ENCODE assay signal across 12 cellular contexts in genomic region chr5:159877894-159878448, GRCh38. TPM values are rescaled to one million over a fixed set of nuclear protein-coding genes. Genes with fewer than 3 reads are reported as not detected.
DNase-seq lines count a peak whose midpoint lies in the region; ATAC-seq and TF ChIP-seq lines count a peak whose summit lies in the region.
"Had no signal": no experiment of that assay in that cellular context is flagged by ENCODE, and none has a peak within 500 bp of the region (broad histone marks: within the 10 kb centered on the region; RNA-seq: fewer than 3 reads in every experiment).

No MANE protein-coding gene starts in this region.

- H3K4me1 ChIP-seq in colonic mucosa (no peaks in the 10 kb centered on the region), right lobe of liver (peaks cover 0 to 20% (median 7%) of the 10 kb centered on the region in 4 donors), stomach smooth muscle (ENCODE audit: control insufficient read depth, insufficient read depth, low read length) (peaks cover 5% of the 10 kb centered on the region)

- H3K4me3 ChIP-seq in LNCaP clone FGC (ENCODE audit: low read depth, low read length), result no peak overlapping the region
- H3K4me3 ChIP-seq in colonic mucosa, result no peak overlapping the region
- H3K4me3 ChIP-seq in right lobe of liver, result no peak overlapping the region
- no peak overlapping the region for H3K4me3 ChIP-seq in stomach smooth muscle (ENCODE audit: low read length in 2 of 2)
- H3K4me3 ChIP-seq: GM12878 had no signal

- intact Hi-C loops in colonic mucosa (cut with DNase I) (no loop called here), right lobe of liver (cut with DNase I) (no loop called here)

- no peak for TF ChIP-seq POLR2A in right lobe of liver (IDR thresholded peaks at IDR 0.05)

- H3K36me3 ChIP-seq in colonic mucosa, result no peaks in the 10 kb centered on the region
- H3K36me3 ChIP-seq in right lobe of liver, result no peaks in the 10 kb centered on the region
- no peaks in the 10 kb centered on the region for H3K36me3 ChIP-seq in stomach smooth muscle (ENCODE audit: control insufficient read depth in 2 of 2, insufficient read depth in 2 of 2, low read length in 2 of 2)

- H3K9me3 ChIP-seq in colonic mucosa (no peaks in the 10 kb centered on the region), right lobe of liver (no peaks in the 10 kb centered on the region), stomach smooth muscle (ENCODE audit: control insufficient read depth in 2 of 2, low read length in 2 of 2) (peaks cover 0 to 4% of the 10 kb centered on the region in 2 donors)

- 23% methylated on average over 5 of the region's 7 CpGs for WGBS in right lobe of liver (ENCODE audit: insufficient coverage, low coverage, low lambda C conversion rate, missing lambda C conversion rate)

- no peaks in the 10 kb centered on the region for H3K27me3 ChIP-seq in colonic mucosa
- H3K27me3 ChIP-seq in right lobe of liver, result no peaks in the 10 kb centered on the region
- H3K27me3 ChIP-seq in stomach smooth muscle (ENCODE audit: control insufficient read depth in 1 of 2, insufficient read depth in 2 of 2, low read length in 2 of 2), result no peaks in the 10 kb centered on the region

- DNase-seq in LNCaP clone FGC (ENCODE audit: low read depth), result peak; percentile 67
- peak; percentile 37 for DNase-seq in colonic mucosa
- DNase-seq in right lobe of liver, result peak; percentile 65 to 90 (median 85)
- DNase-seq in COR-L47 (lab: John Stamatoyannopoulos, UW), result no peak
- DNase-seq in HK-2 (ENCODE audit: unreplicated experiment), result no peak
- DNase-seq in cerebellar nuclear complex (lab: John Stamatoyannopoulos, UW), result no peak
- DNase-seq: activated CD4-positive, alpha-beta T cell treated with anti-CD3 and anti-CD28 coated beads, Interleukin-2, amount 50 U/mL, for 48 hours; activated naive CD4-positive, alpha-beta T cell treated with Interleukin-2 at 50 U/mL for 16 hours; NCI-H1048 had no signal

- no peak overlapping the region for H3K27ac ChIP-seq in colonic mucosa
- H3K27ac ChIP-seq in right lobe of liver, result peak overlapping the region; percentile 50 to 80 (median 77)
- peak overlapping the region; percentile 46 for H3K27ac ChIP-seq in stomach smooth muscle (ENCODE audit: low read length)

- peak; percentile 93 to 98 (median 96) for ATAC-seq in right lobe of liver
- no peak for ATAC-seq in GM21367 (IDR thresholded peaks at IDR 0.05; ENCODE audit: unreplicated experiment)
- ATAC-seq: GM12878 had no signal

- H3K9ac ChIP-seq in colonic mucosa (ENCODE audit: low read depth in 2 of 2, low read length in 2 of 2) (no peak overlapping the region), stomach smooth muscle (ENCODE audit: low read length in 2 of 2) (no peak overlapping the region)

- TF ChIP-seq CTCF in LNCaP clone FGC (IDR thresholded peaks at IDR 0.05; ENCODE audit: control insufficient read depth, extremely low read depth, insufficient read depth), result no peak
- no peak for TF ChIP-seq CTCF in colonic mucosa (IDR thresholded peaks at IDR 0.05)
- TF ChIP-seq CTCF in right lobe of liver (IDR thresholded peaks at IDR 0.05), result no peak

RNA-seq across cellular contexts. Expression of gene ADRA1B, which starts 38.3 kb away (rescaled TPM):
- under 1 TPM; 0.32 to 0.69 TPM for total RNA-seq in colonic mucosa
- total RNA-seq in right lobe of liver, result 10 to 100 TPM in 3 of 6 experiments, 1 to 10 TPM in 3; 7.8 to 17.1 (median 10.2) TPM
- total RNA-seq: GM12878 had no signal

Comparison
In these comparisons a context has a peak if more than half of its experiments do, and no peak if none do; other contexts are left out.
1. DNase-seq: peak in LNCaP clone FGC (single experiment), colonic mucosa (single experiment) and right lobe of liver (3 of 3); none in COR-L47 (single experiment), HK-2 (single experiment) and cerebellar nuclear complex (0 of 2).
2. RNA of gene ADRA1B, which starts 38.3 kb away (total RNA-seq): 7.8 to 17.1 TPM in right lobe of liver; 0.32 to 0.69 TPM in colonic mucosa; every median in the first group is over 4 times any median in the second.